ENCODE assay signal across 11 cellular contexts in the genomic region with DNA sequence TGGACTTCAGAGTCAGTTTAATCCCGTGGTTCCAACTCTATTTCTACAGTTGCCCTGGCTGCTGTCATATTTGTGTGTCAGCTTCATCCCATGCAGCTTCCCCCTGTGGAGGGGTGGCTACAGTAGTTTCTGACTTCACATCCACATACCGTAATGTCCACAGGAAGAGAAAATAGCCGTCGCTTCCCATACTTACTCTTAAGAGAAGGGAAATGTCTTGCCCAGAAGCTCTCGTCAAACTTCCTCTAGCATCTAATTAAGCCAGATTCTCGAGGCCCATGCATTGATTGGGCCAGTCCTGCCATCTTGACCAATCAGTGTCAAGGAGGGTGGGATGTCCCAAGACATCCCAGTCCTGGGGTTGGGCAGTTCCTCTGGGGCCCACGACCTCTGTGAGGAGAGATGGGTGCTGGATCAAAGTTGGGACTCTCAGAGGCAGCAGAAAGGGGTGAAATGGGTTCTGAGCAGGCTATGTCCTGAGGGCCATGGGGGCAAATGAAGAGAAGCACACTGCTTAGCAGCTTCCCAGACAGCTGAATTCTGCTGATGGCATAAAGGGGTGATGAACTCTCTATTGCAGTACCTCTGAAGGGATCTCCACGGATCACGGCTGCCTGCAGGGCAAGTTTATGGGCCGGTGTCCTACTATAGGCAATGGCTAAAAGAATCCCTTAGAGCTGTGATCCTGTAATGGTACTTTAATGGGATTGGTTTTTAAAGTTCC.
DNase-seq lines count a peak whose midpoint lies in the region; ATAC-seq and TF ChIP-seq lines count a peak whose summit lies in the region.
"Had no signal": no experiment of that assay in that cellular context is flagged by ENCODE, and none has a peak within 500 bp of the region (broad histone marks: within the 10 kb centered on the region; RNA-seq: fewer than 3 reads in every experiment).

No MANE protein-coding gene starts in this region.

- peaks cover 1% of the 10 kb centered on the region for H3K27me3 Mint-ChIP-seq in activated B cell treated with CpG ODN at 0.5 μM for 24 hours
- H3K27me3 Mint-ChIP-seq in activated CD4-positive, alpha-beta T cell treated with anti-CD3 and anti-CD28 coated beads, Interleukin-2, amount 10 ng/mL, durations not matched to agents 24 days and 14 days: peaks cover 1% of the 10 kb centered on the region

- POLR2A ChIA-PET in activated B cell treated with CpG ODN at 0.5 μM for 24 hours (lab: Charles Lee): no interaction called here

- CTCF ChIA-PET in activated B cell treated with CpG ODN at 0.5 μM for 24 hours (lab: Charles Lee): interaction anchor here (0.7 to 6.9 kb wide), 32 partner anchors 10 to 842 kb away, joined by 3 to 125 read pairs (median 3); no protein-coding TSS in a partner anchor

- H3K36me3 Mint-ChIP-seq in activated B cell treated with CpG ODN at 0.5 μM for 24 hours (ENCODE audit: low read depth): no peaks in the 10 kb centered on the region
- no peaks in the 10 kb centered on the region for H3K36me3 Mint-ChIP-seq in activated CD4-positive, alpha-beta T cell treated with anti-CD3 and anti-CD28 coated beads, Interleukin-2, amount 10 ng/mL, durations not matched to agents 24 days and 14 days (ENCODE audit: low read depth)

- H3K36me3 ChIP-seq in heart right ventricle: no peaks in the 10 kb centered on the region
- H3K36me3 ChIP-seq: gastrocnemius medialis, right lobe of liver had no signal

- no peaks in the 10 kb centered on the region for H3K9me3 ChIP-seq in heart right ventricle
- H3K9me3 ChIP-seq: gastrocnemius medialis, right lobe of liver had no signal

- intact Hi-C loops in heart right ventricle (cut with DNase I) (loop anchor here in 8 of 10 donors (5.0 to 10.0 kb wide), 8 partner anchors 122 to 742 kb away; no protein-coding TSS in a partner anchor), Right ventricle myocardium inferior (cut with DNase I) (loop anchor here (5.0 to 10.0 kb wide), 3 partner anchors 158 to 740 kb away; no protein-coding TSS in a partner anchor), activated B cell treated with CpG ODN at 0.5 μM for 24 hours (cut with micrococcal nuclease) (loop anchor here (1.0 to 5.0 kb wide), 5 partner anchors 126 to 835 kb away; a partner anchor contains a TSS)
- intact Hi-C loops in activated CD4-positive, alpha-beta T cell treated with anti-CD3 and anti-CD28 coated beads, Interleukin-2, amount 10 ng/mL, durations not matched to agents 24 days and 14 days (cut with micrococcal nuclease): loop anchor here (2.0 to 5.0 kb wide), 7 partner anchors 84 to 835 kb away; no protein-coding TSS in a partner anchor

- H3K27me3 ChIP-seq in heart right ventricle: no peaks in the 10 kb centered on the region
- H3K27me3 ChIP-seq: gastrocnemius medialis, right lobe of liver had no signal

- peaks cover 0 to 13% (median 0%) of the 10 kb centered on the region in 9 donors for H3K4me1 ChIP-seq in heart right ventricle
- H3K4me1 ChIP-seq: gastrocnemius medialis, right lobe of liver had no signal

- no peaks in the 10 kb centered on the region for H3K9me3 Mint-ChIP-seq in activated B cell treated with CpG ODN at 0.5 μM for 24 hours
- H3K9me3 Mint-ChIP-seq in activated CD4-positive, alpha-beta T cell treated with anti-CD3 and anti-CD28 coated beads, Interleukin-2, amount 10 ng/mL, durations not matched to agents 24 days and 14 days: peaks cover 9% of the 10 kb centered on the region
- H3K9me3 Mint-ChIP-seq: central memory CD8-positive, alpha-beta T cell had no signal

- ATAC-seq in heart right ventricle (peak in 5 of 8 donors; percentile 14 to 63 (median 42)), Right ventricle myocardium inferior (no peak), HG02884 (IDR thresholded peaks at IDR 0.05; ENCODE audit: unreplicated experiment) (peak; percentile 22), activated B cell treated with CpG ODN at 0.5 μM for 24 hours (ENCODE audit: low read depth) (peak; percentile 7), HG03457 (IDR thresholded peaks at IDR 0.05; ENCODE audit: unreplicated experiment) (no peak)

- no peak for DNase-seq in heart right ventricle
- no peak for DNase-seq in Right ventricle myocardium inferior (ENCODE audit: missing footprints)
- no peak for DNase-seq in activated B cell treated with CpG ODN at 0.5 μM for 24 hours
- DNase-seq in activated CD4-positive, alpha-beta T cell treated with anti-CD3 and anti-CD28 coated beads, Interleukin-2, amount 10 ng/mL, durations not matched to agents 24 days and 14 days: no peak
- no peak for DNase-seq in H4 (ENCODE audit: low spot score)
- DNase-seq in activated T-cell treated with anti-CD3 and anti-CD28 coated beads, Interleukin-2, amount 50 U/mL, for 48 hours: no peak

- H3K4me3 Mint-ChIP-seq in activated B cell treated with CpG ODN at 0.5 μM for 24 hours: no peak overlapping the region
- H3K4me3 Mint-ChIP-seq in activated CD4-positive, alpha-beta T cell treated with anti-CD3 and anti-CD28 coated beads, Interleukin-2, amount 10 ng/mL, durations not matched to agents 24 days and 14 days: no peak overlapping the region
- H3K4me3 Mint-ChIP-seq: central memory CD8-positive, alpha-beta T cell had no signal

- no peaks in the 10 kb centered on the region for H3K4me1 Mint-ChIP-seq in activated B cell treated with CpG ODN at 0.5 μM for 24 hours
- H3K4me1 Mint-ChIP-seq in activated CD4-positive, alpha-beta T cell treated with anti-CD3 and anti-CD28 coated beads, Interleukin-2, amount 10 ng/mL, durations not matched to agents 24 days and 14 days: peaks cover 13% of the 10 kb centered on the region

- no peak overlapping the region for H3K27ac Mint-ChIP-seq in activated B cell treated with CpG ODN at 0.5 μM for 24 hours
- no peak overlapping the region for H3K27ac Mint-ChIP-seq in activated CD4-positive, alpha-beta T cell treated with anti-CD3 and anti-CD28 coated beads, Interleukin-2, amount 10 ng/mL, durations not matched to agents 24 days and 14 days

- no peak overlapping the region for H3K4me3 ChIP-seq in heart right ventricle
- H3K4me3 ChIP-seq: gastrocnemius medialis, right lobe of liver had no signal

- TF ChIP-seq CTCF in heart right ventricle (IDR thresholded peaks at IDR 0.05) (no peak), activated B cell treated with CpG ODN at 0.5 μM for 24 hours (IDR thresholded peaks at IDR 0.05) (no peak)

- 69 to 78% methylated on average over 10 of the region's 10 CpGs for WGBS in heart right ventricle, 2 donors

- H3K27ac ChIP-seq in heart right ventricle: peak overlapping the region in 2 of 10 donors; percentile 8 to 12
- H3K27ac ChIP-seq: gastrocnemius medialis, right lobe of liver had no signal

Comparison
In these comparisons a context has a peak if more than half of its experiments do, and no peak if none do; other contexts are left out.
1. ATAC-seq: peak in heart right ventricle (5 of 8), HG02884 (single experiment) and activated B cell treated with CpG ODN at 0.5 μM for 24 hours (single experiment); none in Right ventricle myocardium inferior (single experiment) and HG03457 (single experiment).